Comparison of ENCODE assay signal across 17 cellular contexts in the genomic region with DNA sequence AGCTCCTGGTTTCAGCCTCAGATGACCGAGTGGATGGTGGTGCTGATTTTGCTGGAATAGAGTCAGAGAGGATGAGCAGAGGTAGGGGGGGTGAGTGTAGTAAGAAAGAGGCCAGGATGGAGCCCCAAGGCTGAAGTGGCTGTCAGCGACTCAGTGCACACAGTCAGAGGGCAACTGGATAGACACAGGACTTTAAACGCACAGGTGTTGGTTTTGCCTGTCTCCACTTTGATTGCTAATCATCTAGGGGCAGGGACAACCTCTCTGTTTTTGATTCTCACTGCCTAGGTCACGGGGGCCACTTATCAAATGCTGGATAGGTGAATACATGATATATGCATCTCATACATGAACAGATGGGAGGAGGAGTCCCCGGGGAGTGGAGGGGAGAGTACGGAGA.
"Had no signal": no experiment of that assay in that cellular context is flagged by ENCODE, and none has a peak within 500 bp of the region (broad histone marks: within the 10 kb centered on the region; RNA-seq: fewer than 3 reads in every experiment).

No MANE protein-coding gene starts in this region.

- H3K4me3 ChIP-seq: adrenal gland, coronary artery, esophagus squamous epithelium, pancreas, tibial artery, uterus had no signal

- H3K27ac Mint-ChIP-seq: activated CD4-positive, alpha-beta memory T cell treated with anti-CD3 and anti-CD28 coated beads for 36 hours; activated CD8-positive, alpha-beta memory T cell treated with anti-CD3 and anti-CD28 coated beads, Interleukin-2, amount 10 ng/mL, durations not matched to agents 7 days and 5 days; activated naive CD4-positive, alpha-beta T cell treated with anti-CD3 and anti-CD28 coated beads, Interleukin-2, amount 50 U/mL, for 24 hours; immature natural killer cell; stimulated activated naive B cell treated with anti-CD40 and anti-IgM and Interleukin-4, amounts not matched to agents 10 μg/mL and 1 μg/mL and 100 μg/mL, for 72 hours had no signal

- H3K27ac ChIP-seq: adrenal gland, coronary artery, esophagus squamous epithelium, pancreas, tibial artery, uterus, VCaP had no signal

- H3K36me3 ChIP-seq: adrenal gland, esophagus squamous epithelium, pancreas, tibial artery, uterus had no signal

- H3K4me1 ChIP-seq: adrenal gland, esophagus squamous epithelium, pancreas, tibial artery, uterus had no signal

- H3K27me3 Mint-ChIP-seq: activated CD4-positive, alpha-beta memory T cell treated with anti-CD3 and anti-CD28 coated beads for 36 hours; activated naive CD4-positive, alpha-beta T cell treated with anti-CD3 and anti-CD28 coated beads, Interleukin-2, amount 50 U/mL, for 24 hours had no signal

- H3K4me1 Mint-ChIP-seq: activated naive CD4-positive, alpha-beta T cell treated with anti-CD3 and anti-CD28 coated beads, Interleukin-2, amount 50 U/mL, for 24 hours; immature natural killer cell; stimulated activated naive B cell treated with anti-CD40 and anti-IgM and Interleukin-4, amounts not matched to agents 10 μg/mL and 1 μg/mL and 100 μg/mL, for 72 hours had no signal

- H3K4me3 Mint-ChIP-seq: activated CD4-positive, alpha-beta memory T cell treated with anti-CD3 and anti-CD28 coated beads for 36 hours; activated CD8-positive, alpha-beta memory T cell treated with anti-CD3 and anti-CD28 coated beads, Interleukin-2, amount 10 ng/mL, durations not matched to agents 7 days and 5 days; activated naive CD4-positive, alpha-beta T cell treated with anti-CD3 and anti-CD28 coated beads, Interleukin-2, amount 50 U/mL, for 24 hours; immature natural killer cell; stimulated activated naive B cell treated with anti-CD40 and anti-IgM and Interleukin-4, amounts not matched to agents 10 μg/mL and 1 μg/mL and 100 μg/mL, for 72 hours had no signal

- H3K9me3 Mint-ChIP-seq: activated CD4-positive, alpha-beta memory T cell treated with anti-CD3 and anti-CD28 coated beads for 36 hours; activated naive CD4-positive, alpha-beta T cell treated with anti-CD3 and anti-CD28 coated beads, Interleukin-2, amount 50 U/mL, for 24 hours; stimulated activated naive B cell treated with anti-CD40 and anti-IgM and Interleukin-4, amounts not matched to agents 10 μg/mL and 1 μg/mL and 100 μg/mL, for 72 hours had no signal

- H3K27me3 ChIP-seq: esophagus squamous epithelium, pancreas, tibial artery, uterus had no signal

- DNase-seq: activated CD4-positive, alpha-beta memory T cell treated with anti-CD3 and anti-CD28 coated beads for 36 hours; activated CD8-positive, alpha-beta memory T cell treated with anti-CD3 and anti-CD28 coated beads, Interleukin-2, amount 10 ng/mL, durations not matched to agents 7 days and 5 days; activated effector memory CD4-positive, alpha-beta T cell treated with anti-CD3 and anti-CD28 coated beads, Interleukin-2, amount 50 U/mL, for 16 hours; activated T-cell treated with anti-CD3 and anti-CD28 coated beads, Interleukin-2, amount 50 U/mL, for 1 hour; adrenal gland; central memory CD4-positive, alpha-beta T cell; effector CD4-positive, alpha-beta T cell; esophagus squamous epithelium; head of caudate nucleus; immature natural killer cell; pancreas; stimulated activated naive B cell treated with anti-CD40 and anti-IgM and Interleukin-4, amounts not matched to agents 10 μg/mL and 1 μg/mL and 100 μg/mL, for 72 hours; tibial artery; uterus had no signal

- H3K36me3 Mint-ChIP-seq: activated CD4-positive, alpha-beta memory T cell treated with anti-CD3 and anti-CD28 coated beads for 36 hours; activated CD8-positive, alpha-beta memory T cell treated with anti-CD3 and anti-CD28 coated beads, Interleukin-2, amount 10 ng/mL, durations not matched to agents 7 days and 5 days; activated naive CD4-positive, alpha-beta T cell treated with anti-CD3 and anti-CD28 coated beads, Interleukin-2, amount 50 U/mL, for 24 hours; immature natural killer cell; stimulated activated naive B cell treated with anti-CD40 and anti-IgM and Interleukin-4, amounts not matched to agents 10 μg/mL and 1 μg/mL and 100 μg/mL, for 72 hours had no signal

- H3K9me3 ChIP-seq: adrenal gland, esophagus squamous epithelium, pancreas, tibial artery, uterus had no signal
